Comparison of ENCODE assay signal across 8 cellular contexts in genomic region chr15:51622269-51623180, GRCh38. TPM values are rescaled to one million over a fixed set of nuclear protein-coding genes. Genes with fewer than 3 reads are reported as not detected.
A peak's percentile ranks its signal among the peaks of the same experiment; 100 is the strongest.
DNase-seq lines count a peak whose midpoint lies in the region; ATAC-seq and TF ChIP-seq lines count a peak whose summit lies in the region.

Gene DMXL2, minus strand, starts transcription at chr15:51622771. Its CDS starts 226 bp downstream, at chr15:51622545.

- peak within 1 kb of the TSS; percentile 99 for H3K4me3 Mint-ChIP-seq in MCF 10A (ENCODE audit: unreplicated experiment)

- TF ChIP-seq CTCF in GM12875 (IDR thresholded peaks at IDR 0.05; ENCODE audit: borderline replicate concordance, insufficient read depth, low read depth, low read length) (no peak), MCF 10A (IDR thresholded peaks at IDR 0.05; ENCODE audit: unreplicated experiment) (no peak)

- H3K36me3 Mint-ChIP-seq in MCF 10A (ENCODE audit: insufficient read depth, unreplicated experiment): peaks cover 10% of the 10 kb centered on the region

- H3K27ac Mint-ChIP-seq in MCF 10A (ENCODE audit: low read depth, unreplicated experiment): peak within 1 kb of the TSS; percentile 90

- no TSS peak for BruUV-seq in MCF 10A (replicated peaks; lab: Mats Ljungman, UMichigan)

- no peaks in the 10 kb centered on the region for H3K9me3 Mint-ChIP-seq in MCF 10A (ENCODE audit: unreplicated experiment)

- DNase-seq in NCI-H187 treated with DMSO at 0.1 percent for 48 hours (lab: John Stamatoyannopoulos, UW) (peak; percentile 48), UCSD-AML1 (lab: John Stamatoyannopoulos, UW; ENCODE audit: unreplicated experiment) (peak; percentile 81), MCF 10A (ENCODE audit: unreplicated experiment) (peak; percentile 79), skeletal muscle cell (ENCODE audit: low read depth) (peak; percentile 77), NK-92 (lab: John Stamatoyannopoulos, UW; ENCODE audit: unreplicated experiment) (no peak)

- ATAC-seq in HG02840 (IDR thresholded peaks at IDR 0.05; ENCODE audit: low FRiP score, unreplicated experiment): peak; percentile 48

- no peaks in the 10 kb centered on the region for H3K27me3 Mint-ChIP-seq in MCF 10A (ENCODE audit: insufficient read depth, unreplicated experiment)

- POLR2A ChIA-PET in MCF 10A (lab: Yijun Ruan, JAX): interaction anchor here (0.6 to 3.4 kb wide), 19 partner anchors 9 to 207 kb away, joined by 3 to 29 read pairs (median 4); partner anchors contain the start of genes LYSMD2 and TMOD3

- H3K4me3 ChIP-seq in GM12875 (ENCODE audit: low read depth, low read length) (peak within 1 kb of the TSS; percentile 96), iPS-11a (ENCODE audit: low read depth, low read length) (peak within 1 kb of the TSS; percentile 89), skeletal muscle cell (ENCODE audit: low read depth, low read length) (peak within 1 kb of the TSS; percentile 93)

- CTCF ChIA-PET in MCF 10A (lab: Yijun Ruan, JAX): interaction anchor here (0.5 to 4.0 kb wide), 6 partner anchors 14 to 527 kb away, joined by 3 to 28 read pairs (median 4); no protein-coding TSS in a partner anchor

- intact Hi-C loops in MCF 10A (cut with micrococcal nuclease): loop anchor here (1.0 kb wide), 1 partner anchor 85 kb away; no protein-coding TSS in a partner anchor

- H3K4me1 Mint-ChIP-seq in MCF 10A (ENCODE audit: insufficient read depth, unreplicated experiment): peaks cover 27% of the 10 kb centered on the region

RNA-seq across cellular contexts. Expression of gene DMXL2, which starts in this region (rescaled TPM):
- total RNA-seq in MCF 10A (2022): 13.6 and 21.6 TPM in 2 replicates
